13 cellular contexts compared by ENCODE assay signal in the genomic region with DNA sequence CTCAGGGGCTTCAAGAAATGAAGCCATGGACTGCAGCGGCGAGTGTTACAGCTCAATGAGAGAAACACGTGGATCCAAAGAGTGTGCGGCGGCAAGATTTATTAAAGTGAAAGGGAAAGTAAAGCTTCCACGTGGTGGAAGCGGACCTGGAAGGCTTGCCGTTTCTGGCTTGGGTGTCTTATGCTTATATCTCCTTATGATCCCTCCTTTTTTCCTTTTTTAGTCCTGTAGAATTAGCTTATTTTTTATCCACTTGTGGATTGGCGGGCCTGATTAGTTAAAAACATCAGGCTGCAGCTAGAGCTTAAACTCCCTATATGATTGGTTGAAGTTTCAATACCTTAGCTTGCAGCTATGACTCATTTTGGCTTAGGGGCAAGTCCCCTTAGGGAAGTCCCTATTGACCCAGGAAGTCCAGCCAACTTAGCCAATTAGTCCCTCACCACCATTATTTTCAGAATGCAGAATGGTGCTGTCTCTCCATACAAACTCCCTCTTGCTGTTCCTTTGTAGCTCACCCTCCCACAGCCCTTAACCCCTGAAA. TPM values are rescaled to one million over a fixed set of nuclear protein-coding genes. Genes with fewer than 3 reads are reported as not detected.
DNase-seq lines count a peak whose midpoint lies in the region; ATAC-seq and TF ChIP-seq lines count a peak whose summit lies in the region.
"Had no signal": no experiment of that assay in that cellular context is flagged by ENCODE, and none has a peak within 500 bp of the region (broad histone marks: within the 10 kb centered on the region; RNA-seq: fewer than 3 reads in every experiment).

No MANE protein-coding gene starts in this region.

- no peak for DNase-seq in T-helper 1 cell
- peak; percentile 57 for DNase-seq in HK-2 (ENCODE audit: unreplicated experiment)
- no peak for DNase-seq in breast epithelium (ENCODE audit: low spot score in 2 of 2)
- DNase-seq in CD1c-positive myeloid dendritic cell (ENCODE audit: extremely low spot score), result no peak
- DNase-seq in NCI-H524 (lab: John Stamatoyannopoulos, UW), result no peak
- DNase-seq: activated naive CD4-positive, alpha-beta T cell treated with anti-CD3 and anti-CD28 coated beads, Interleukin-2, amount 50 U/mL, for 16 hours; NCI-H1694 treated with DMSO at 0.1 percent for 48 hours; stimulated activated CD4-positive, alpha-beta T cell treated with anti-CD3 and anti-CD28 coated beads, Interleukin-4, amount 100 ng/mL, for 4 hours; SW 1271 had no signal

- H3K27me3 Mint-ChIP-seq in T-helper 1 cell treated with Interleukin-12 subunit alpha and Interleukin-12 subunit beta and Interleukin-4 antibody, amounts not matched to agents 30 μg/mL and 1 μg/mL, for 36 hours (ENCODE audit: low read depth), result no peaks in the 10 kb centered on the region

- H3K4me3 Mint-ChIP-seq in T-helper 1 cell treated with Interleukin-12 subunit alpha and Interleukin-12 subunit beta and Interleukin-4 antibody, amounts not matched to agents 30 μg/mL and 1 μg/mL, for 36 hours, result peak overlapping the region; percentile 23

- H3K9ac ChIP-seq in skeletal muscle tissue (ENCODE audit: low read depth in 1 of 3, low read length in 3 of 3), result peak overlapping the region; percentile 25 to 70 (median 36)

- H3K27me3 ChIP-seq in breast epithelium (no peaks in the 10 kb centered on the region), skeletal muscle tissue (ENCODE audit: control insufficient read depth in 3 of 3, insufficient read depth in 3 of 3, low read length in 3 of 3) (no peaks in the 10 kb centered on the region)

- TF ChIP-seq CTCF in breast epithelium (IDR thresholded peaks at IDR 0.05), result no peak

- peak overlapping the region; percentile 28 to 40 (median 31) for H3K4me3 ChIP-seq in breast epithelium
- peak overlapping the region; percentile 56 to 70 (median 66) for H3K4me3 ChIP-seq in skeletal muscle tissue (ENCODE audit: low read length in 3 of 3)
- H3K4me3 ChIP-seq: lung had no signal

- no peaks in the 10 kb centered on the region for H3K36me3 Mint-ChIP-seq in T-helper 1 cell treated with Interleukin-12 subunit alpha and Interleukin-12 subunit beta and Interleukin-4 antibody, amounts not matched to agents 30 μg/mL and 1 μg/mL, for 36 hours (ENCODE audit: low read depth)

- no peak overlapping the region for H3K27ac Mint-ChIP-seq in T-helper 1 cell treated with Interleukin-12 subunit alpha and Interleukin-12 subunit beta and Interleukin-4 antibody, amounts not matched to agents 30 μg/mL and 1 μg/mL, for 36 hours

- H3K36me3 ChIP-seq in breast epithelium, result no peaks in the 10 kb centered on the region
- no peaks in the 10 kb centered on the region for H3K36me3 ChIP-seq in skeletal muscle tissue (ENCODE audit: control insufficient read depth in 3 of 3, insufficient read depth in 3 of 3, low read length in 3 of 3)

- H3K27ac ChIP-seq in breast epithelium (no peak overlapping the region), skeletal muscle tissue (ENCODE audit: low read depth, low read length) (no peak overlapping the region)

- H3K4me1 Mint-ChIP-seq in T-helper 1 cell treated with Interleukin-12 subunit alpha and Interleukin-12 subunit beta and Interleukin-4 antibody, amounts not matched to agents 30 μg/mL and 1 μg/mL, for 36 hours (ENCODE audit: low read depth), result peaks cover 9% of the 10 kb centered on the region

- no peak for ATAC-seq in HG03175 (IDR thresholded peaks at IDR 0.05; ENCODE audit: unreplicated experiment)

- intact Hi-C loops in breast epithelium (cut with DNase I; ENCODE audit: low total_unique reads), result no loop called here

- H3K9me3 ChIP-seq in breast epithelium (no peaks in the 10 kb centered on the region), skeletal muscle tissue (ENCODE audit: control insufficient read depth in 3 of 3, low read length in 3 of 3) (no peaks in the 10 kb centered on the region)

- no peaks in the 10 kb centered on the region for H3K4me1 ChIP-seq in breast epithelium
- peaks cover 0 to 6% (median 0%) of the 10 kb centered on the region in 3 donors for H3K4me1 ChIP-seq in skeletal muscle tissue (ENCODE audit: control insufficient read depth in 3 of 3, insufficient read depth in 3 of 3, low read length in 3 of 3)

- TF ChIP-seq POLR2A in breast epithelium (IDR thresholded peaks at IDR 0.05), result no peak

- H3K9me3 Mint-ChIP-seq in T-helper 1 cell treated with Interleukin-12 subunit alpha and Interleukin-12 subunit beta and Interleukin-4 antibody, amounts not matched to agents 30 μg/mL and 1 μg/mL, for 36 hours, result no peaks in the 10 kb centered on the region

RNA-seq across cellular contexts. Expression of gene HNMT, which starts 11.6 kb away (rescaled TPM):
- total RNA-seq in breast epithelium (100 to 1,000 TPM in 2 of 3 donors, 10 to 100 TPM in 1; 94.7 to 174 (median 105) TPM), skeletal muscle tissue (43.3 TPM)
